In genomic region chr11:113289341-113290187, GRCh38 we compare ENCODE assay signal across 1 cellular context.
TF ChIP-seq lines count a peak whose summit lies in the region.

No MANE protein-coding gene starts in this region.

TF ChIP-seq in GM23338, 12 proteins besides CTCF, POLR2A, EP300 and RAD21 (continued from another document):
- TF ChIP-seq, protein P1, sequence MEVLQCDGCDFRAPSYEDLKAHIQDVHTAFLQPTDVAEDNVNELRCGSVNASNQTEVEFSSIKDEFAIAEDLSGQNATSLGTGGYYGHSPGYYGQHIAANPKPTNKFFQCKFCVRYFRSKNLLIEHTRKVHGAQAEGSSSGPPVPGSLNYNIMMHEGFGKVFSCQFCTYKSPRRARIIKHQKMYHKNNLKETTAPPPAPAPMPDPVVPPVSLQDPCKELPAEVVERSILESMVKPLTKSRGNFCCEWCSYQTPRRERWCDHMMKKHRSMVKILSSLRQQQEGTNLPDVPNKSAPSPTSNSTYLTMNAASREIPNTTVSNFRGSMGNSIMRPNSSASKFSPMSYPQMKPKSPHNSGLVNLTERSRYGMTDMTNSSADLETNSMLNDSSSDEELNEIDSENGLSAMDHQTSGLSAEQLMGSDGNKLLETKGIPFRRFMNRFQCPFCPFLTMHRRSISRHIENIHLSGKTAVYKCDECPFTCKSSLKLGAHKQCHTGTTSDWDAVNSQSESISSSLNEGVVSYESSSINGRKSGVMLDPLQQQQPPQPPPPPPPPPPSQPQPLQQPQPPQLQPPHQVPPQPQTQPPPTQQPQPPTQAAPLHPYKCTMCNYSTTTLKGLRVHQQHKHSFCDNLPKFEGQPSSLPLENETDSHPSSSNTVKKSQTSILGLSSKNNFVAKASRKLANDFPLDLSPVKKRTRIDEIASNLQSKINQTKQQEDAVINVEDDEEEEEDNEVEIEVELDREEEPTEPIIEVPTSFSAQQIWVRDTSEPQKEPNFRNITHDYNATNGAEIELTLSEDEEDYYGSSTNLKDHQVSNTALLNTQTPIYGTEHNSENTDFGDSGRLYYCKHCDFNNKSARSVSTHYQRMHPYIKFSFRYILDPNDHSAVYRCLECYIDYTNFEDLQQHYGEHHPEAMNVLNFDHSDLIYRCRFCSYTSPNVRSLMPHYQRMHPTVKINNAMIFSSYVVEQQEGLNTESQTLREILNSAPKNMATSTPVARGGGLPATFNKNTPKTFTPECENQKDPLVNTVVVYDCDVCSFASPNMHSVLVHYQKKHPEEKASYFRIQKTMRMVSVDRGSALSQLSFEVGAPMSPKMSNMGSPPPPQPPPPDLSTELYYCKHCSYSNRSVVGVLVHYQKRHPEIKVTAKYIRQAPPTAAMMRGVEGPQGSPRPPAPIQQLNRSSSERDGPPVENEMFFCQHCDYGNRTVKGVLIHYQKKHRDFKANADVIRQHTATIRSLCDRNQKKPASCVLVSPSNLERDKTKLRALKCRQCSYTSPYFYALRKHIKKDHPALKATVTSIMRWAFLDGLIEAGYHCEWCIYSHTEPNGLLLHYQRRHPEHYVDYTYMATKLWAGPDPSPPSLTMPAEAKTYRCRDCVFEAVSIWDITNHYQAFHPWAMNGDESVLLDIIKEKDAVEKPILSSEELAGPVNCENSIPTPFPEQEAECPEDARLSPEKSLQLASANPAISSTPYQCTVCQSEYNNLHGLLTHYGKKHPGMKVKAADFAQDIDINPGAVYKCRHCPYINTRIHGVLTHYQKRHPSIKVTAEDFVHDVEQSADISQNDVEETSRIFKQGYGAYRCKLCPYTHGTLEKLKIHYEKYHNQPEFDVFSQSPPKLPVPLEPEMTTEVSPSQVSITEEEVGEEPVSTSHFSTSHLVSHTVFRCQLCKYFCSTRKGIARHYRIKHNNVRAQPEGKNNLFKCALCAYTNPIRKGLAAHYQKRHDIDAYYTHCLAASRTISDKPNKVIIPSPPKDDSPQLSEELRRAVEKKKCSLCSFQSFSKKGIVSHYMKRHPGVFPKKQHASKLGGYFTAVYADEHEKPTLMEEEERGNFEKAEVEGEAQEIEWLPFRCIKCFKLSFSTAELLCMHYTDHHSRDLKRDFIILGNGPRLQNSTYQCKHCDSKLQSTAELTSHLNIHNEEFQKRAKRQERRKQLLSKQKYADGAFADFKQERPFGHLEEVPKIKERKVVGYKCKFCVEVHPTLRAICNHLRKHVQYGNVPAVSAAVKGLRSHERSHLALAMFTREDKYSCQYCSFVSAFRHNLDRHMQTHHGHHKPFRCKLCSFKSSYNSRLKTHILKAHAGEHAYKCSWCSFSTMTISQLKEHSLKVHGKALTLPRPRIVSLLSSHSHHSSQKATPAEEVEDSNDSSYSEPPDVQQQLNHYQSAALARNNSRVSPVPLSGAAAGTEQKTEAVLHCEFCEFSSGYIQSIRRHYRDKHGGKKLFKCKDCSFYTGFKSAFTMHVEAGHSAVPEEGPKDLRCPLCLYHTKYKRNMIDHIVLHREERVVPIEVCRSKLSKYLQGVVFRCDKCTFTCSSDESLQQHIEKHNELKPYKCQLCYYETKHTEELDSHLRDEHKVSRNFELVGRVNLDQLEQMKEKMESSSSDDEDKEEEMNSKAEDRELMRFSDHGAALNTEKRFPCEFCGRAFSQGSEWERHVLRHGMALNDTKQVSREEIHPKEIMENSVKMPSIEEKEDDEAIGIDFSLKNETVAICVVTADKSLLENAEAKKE (CRISPR knock-in tag; IDR thresholded peaks at IDR 0.05) = no peak
- no peak for TF ChIP-seq ZNF114 (CRISPR knock-in tag; IDR thresholded peaks at IDR 0.05)
- TF ChIP-seq JUNB (IDR thresholded peaks at IDR 0.05; ENCODE audit: unreplicated experiment) = no peak
- no peak for TF ChIP-seq REST (IDR thresholded peaks at IDR 0.05; ENCODE audit: unreplicated experiment)
- no peak for TF ChIP-seq NANOG (IDR thresholded peaks at IDR 0.05; ENCODE audit: borderline replicate concordance)
- TF ChIP-seq CREB1 (CRISPR knock-in tag; IDR thresholded peaks at IDR 0.05; ENCODE audit: low read depth) = no peak
- TF ChIP-seq EZH2 (IDR thresholded peaks at IDR 0.05; ENCODE audit: low read depth, unreplicated experiment) = no peak
- no peak for TF ChIP-seq ETS1 (IDR thresholded peaks at IDR 0.05)
